ENCODE assay signal across 11 cellular contexts in the genomic region with DNA sequence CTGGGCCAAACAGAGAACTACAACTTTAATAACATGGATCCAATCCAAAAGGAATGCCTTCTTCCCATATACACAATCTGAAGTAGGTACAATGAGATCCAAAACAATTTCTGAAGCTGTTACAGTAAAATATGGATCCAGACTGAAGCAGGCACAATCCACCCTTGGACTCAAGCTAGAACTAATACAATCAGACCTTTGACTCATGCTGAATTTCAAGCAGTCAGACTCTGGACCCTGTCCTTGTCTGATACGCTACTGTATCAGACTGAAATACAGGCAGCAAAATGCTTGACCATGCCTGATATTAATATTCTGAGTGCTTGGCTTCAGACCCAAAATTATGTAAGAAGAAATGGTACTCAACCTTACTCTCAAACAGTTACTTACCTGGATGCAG. TPM values are rescaled to one million over a fixed set of nuclear protein-coding genes. Genes with fewer than 3 reads are reported as not detected.
"Had no signal": no experiment of that assay in that cellular context is flagged by ENCODE, and none has a peak within 500 bp of the region (broad histone marks: within the 10 kb centered on the region; RNA-seq: fewer than 3 reads in every experiment).

No MANE protein-coding gene starts in this region.

- FAIRE-seq: H1, H54 had no signal

- H3K36me3 ChIP-seq: HAP-1 had no signal

- ATAC-seq: GM23338, HCT116 had no signal

- H3K4me3 ChIP-seq: GM23248, GM23338, HAP-1 had no signal

- H3K9me3 ChIP-seq: HAP-1 had no signal

- H3K4me1 ChIP-seq: HAP-1 had no signal

- DNase-seq: GM23248, GOT3, H7, H9, HCEC 1CT, HFFc6 had no signal

- H3K27ac ChIP-seq: GM23248 had no signal

RNA-seq across cellular contexts. Expression of gene RBMY1B, which starts 57.0 kb away (rescaled TPM):
- total RNA-seq: GM23248, GM23338, H1, H7, H9, HFFc6 had no signal
- polyA plus RNA-seq: GM23248, GM23338, H1 had no signal
